ENCODE assay signal across 27 cellular contexts in genomic region chr16:83792391-83792790, GRCh38. TPM values are rescaled to one million over a fixed set of nuclear protein-coding genes. Genes with fewer than 3 reads are reported as not detected.
DNase-seq lines count a peak whose midpoint lies in the region; ATAC-seq, FAIRE-seq and TF ChIP-seq lines count a peak whose summit lies in the region.
"Had no signal": no experiment of that assay in that cellular context is flagged by ENCODE, and none has a peak within 500 bp of the region (broad histone marks: within the 10 kb centered on the region; RNA-seq: fewer than 3 reads in every experiment).

No MANE protein-coding gene starts in this region.

- H3K9me3 Mint-ChIP-seq in naive thymus-derived CD4-positive, alpha-beta T cell = peaks cover 0 to 6% (median 0%) of the 10 kb centered on the region in 11 donors
- H3K9me3 Mint-ChIP-seq: activated naive CD4-positive, alpha-beta T cell treated with anti-CD3 and anti-CD28 coated beads for 36 hours; CD8-positive, alpha-beta memory T cell; stimulated activated naive CD8-positive, alpha-beta T cell treated with anti-CD3 and anti-CD28 coated beads, Interleukin-15, amount 100 ng/mL, for 72 hours had no signal

- H3K27ac ChIP-seq in DOHH2 (ENCODE audit: low read depth, low read length) (no peak overlapping the region), OCI-LY1 (ENCODE audit: low read depth, low read length, poor library complexity, severe bottlenecking) (no peak overlapping the region), brain microvascular endothelial cell (no peak overlapping the region)
- H3K27ac ChIP-seq in naive thymus-derived CD4-positive, alpha-beta T cell (ENCODE audit: low read depth, low read length) = no peak overlapping the region
- H3K27ac ChIP-seq: epithelial cell of prostate, heart right ventricle, ovary, thyroid gland had no signal

- CTCF ChIA-PET in naive thymus-derived CD4-positive, alpha-beta T cell (lab: Charles Lee) = no interaction called here

- H3K9ac ChIP-seq in OCI-LY1 (ENCODE audit: low read length) = no peak overlapping the region

- TF ChIP-seq POLR2A in GM12891 (IDR thresholded peaks at IDR 0.05; ENCODE audit: low read depth, low read length) = no peak
- no peak for TF ChIP-seq POLR2A in erythroblast (IDR thresholded peaks at IDR 0.05; ENCODE audit: low read length)

- no peaks in the 10 kb centered on the region for H3K36me3 Mint-ChIP-seq in naive thymus-derived CD4-positive, alpha-beta T cell

- FAIRE-seq in GM12891 (lab: Jason Lieb, UNC) = peak; percentile 20
- FAIRE-seq: bronchial epithelial cell, colon, G401.6, HTR-8/SVneo, small intestine had no signal

- TF ChIP-seq CTCF in DOHH2 (IDR thresholded peaks at IDR 0.05; ENCODE audit: low read depth, low read length, poor library complexity, severe bottlenecking) (peak; percentile 14), OCI-LY1 (IDR thresholded peaks at IDR 0.05; ENCODE audit: low read length) (peak; percentile 36), brain microvascular endothelial cell (IDR thresholded peaks at IDR 0.05; ENCODE audit: low read depth, low read length, missing control alignments) (peak; percentile 6)

- H3K79me2 ChIP-seq in DOHH2 (ENCODE audit: control insufficient read depth, low read length) (no peaks in the 10 kb centered on the region), OCI-LY1 (ENCODE audit: insufficient read depth, low read length) (no peaks in the 10 kb centered on the region)

- peaks cover 7 to 29% (median 16%) of the 10 kb centered on the region in 5 donors for H3K27me3 Mint-ChIP-seq in naive thymus-derived CD4-positive, alpha-beta T cell

- H3F3A ChIP-seq in DOHH2 (ENCODE audit: control insufficient read depth, insufficient read depth) (no peaks in the 10 kb centered on the region), OCI-LY1 (ENCODE audit: insufficient read depth, low read length) (no peaks in the 10 kb centered on the region)

- no peak for DNase-seq in GM12891 (ENCODE audit: insufficient read length, low spot score)
- DNase-seq in brain microvascular endothelial cell = no peak
- DNase-seq in erythroblast (lab: John Stamatoyannopoulos, UW) = no peak
- no peak for DNase-seq in naive thymus-derived CD4-positive, alpha-beta T cell
- DNase-seq: ACHN; activated CD4-positive, alpha-beta T cell treated with anti-CD3 and anti-CD28 coated beads, Interleukin-2, amount 50 U/mL, for 1 hour; activated naive CD4-positive, alpha-beta T cell treated with anti-CD3 and anti-CD28 coated beads for 36 hours; BE2C; CD8-positive, alpha-beta memory T cell; DMS153; effector CD8-positive, alpha-beta T cell; heart right ventricle; KG1; MV-4-11; NCI-H526; ovary; small intestine; stimulated activated naive CD8-positive, alpha-beta T cell treated with anti-CD3 and anti-CD28 coated beads, Interleukin-15, amount 100 ng/mL, for 72 hours; thyroid gland had no signal

- no peak overlapping the region for H2AFZ ChIP-seq in OCI-LY1 (ENCODE audit: low read length)

- no peaks in the 10 kb centered on the region for H3K36me3 ChIP-seq in DOHH2 (ENCODE audit: control insufficient read depth, low read length)
- no peaks in the 10 kb centered on the region for H3K36me3 ChIP-seq in OCI-LY1 (ENCODE audit: insufficient read depth, low read length)
- no peaks in the 10 kb centered on the region for H3K36me3 ChIP-seq in brain microvascular endothelial cell (replicated peaks)
- no peaks in the 10 kb centered on the region for H3K36me3 ChIP-seq in naive thymus-derived CD4-positive, alpha-beta T cell (ENCODE audit: control insufficient read depth in 2 of 3, insufficient read depth in 3 of 3, low read length in 3 of 3)
- H3K36me3 ChIP-seq: BE2C, ovary, thyroid gland had no signal

- H3K4me2 ChIP-seq in DOHH2 (ENCODE audit: low read length) = no peak overlapping the region
- no peak overlapping the region for H3K4me2 ChIP-seq in OCI-LY1 (ENCODE audit: low read length)

- in situ Hi-C loops in brain microvascular endothelial cell (cut with HindIII; ENCODE audit: low pct_ligation_motif_present, low sequenced_read_pairs) = no loop called here

- peaks cover 7% of the 10 kb centered on the region for H3K27me3 ChIP-seq in DOHH2 (ENCODE audit: control insufficient read depth, low read length)
- H3K27me3 ChIP-seq in OCI-LY1 (ENCODE audit: insufficient read depth, low read length) = 0 out of 2 replicates have a peak, but pooled peaks cover 6% of the 10 kb centered on the region
- no peaks in the 10 kb centered on the region for H3K27me3 ChIP-seq in brain microvascular endothelial cell (replicated peaks)
- peaks cover 0 to 2% of the 10 kb centered on the region in 2 donors for H3K27me3 ChIP-seq in naive thymus-derived CD4-positive, alpha-beta T cell (ENCODE audit: control insufficient read depth in 2 of 2, insufficient read depth in 2 of 2, low read length in 2 of 2)
- H3K27me3 ChIP-seq: heart right ventricle, ovary, thyroid gland had no signal

- no peak for ATAC-seq in naive thymus-derived CD4-positive, alpha-beta T cell
- ATAC-seq in GM18517 (IDR thresholded peaks at IDR 0.05; ENCODE audit: unreplicated experiment) = no peak
- ATAC-seq: heart right ventricle; stimulated activated naive CD8-positive, alpha-beta T cell treated with anti-CD3 and anti-CD28 coated beads, Interleukin-15, amount 100 ng/mL, for 72 hours had no signal

- POLR2A ChIA-PET in naive thymus-derived CD4-positive, alpha-beta T cell (lab: Charles Lee) = no interaction called here

- H3K9me3 ChIP-seq in DOHH2 (ENCODE audit: control insufficient read depth, insufficient read depth, low read length) (no peaks in the 10 kb centered on the region), OCI-LY1 (ENCODE audit: low read length) (no peaks in the 10 kb centered on the region)
- H3K9me3 ChIP-seq in naive thymus-derived CD4-positive, alpha-beta T cell (ENCODE audit: control insufficient read depth in 2 of 3, low read length in 3 of 3) = no peaks in the 10 kb centered on the region
- H3K9me3 ChIP-seq: BE2C, thyroid gland had no signal

- no peak overlapping the region for H3K4me3 ChIP-seq in DOHH2 (ENCODE audit: low read length)
- no peak overlapping the region for H3K4me3 ChIP-seq in OCI-LY1 (ENCODE audit: low read depth, low read length, poor library complexity, severe bottlenecking)
- no peak overlapping the region for H3K4me3 ChIP-seq in brain microvascular endothelial cell (ENCODE audit: low read depth, low read length)
- no peak overlapping the region for H3K4me3 ChIP-seq in naive thymus-derived CD4-positive, alpha-beta T cell (ENCODE audit: low read length)
- H3K4me3 ChIP-seq: heart right ventricle, ovary, thyroid gland had no signal

- H3K4me1 ChIP-seq in DOHH2 (ENCODE audit: control insufficient read depth, low read length) (no peaks in the 10 kb centered on the region), OCI-LY1 (ENCODE audit: insufficient read depth, low read length, severe bottlenecking) (no peaks in the 10 kb centered on the region)
- no peaks in the 10 kb centered on the region for H3K4me1 ChIP-seq in naive thymus-derived CD4-positive, alpha-beta T cell (ENCODE audit: control insufficient read depth in 2 of 2, insufficient read depth in 2 of 2, low read length in 2 of 2)
- H3K4me1 ChIP-seq: BE2C, heart right ventricle, thyroid gland had no signal

- H3K27ac Mint-ChIP-seq in naive thymus-derived CD4-positive, alpha-beta T cell = no peak overlapping the region
- H3K27ac Mint-ChIP-seq: activated naive CD4-positive, alpha-beta T cell treated with anti-CD3 and anti-CD28 coated beads for 36 hours; CD8-positive, alpha-beta memory T cell; stimulated activated naive CD8-positive, alpha-beta T cell treated with anti-CD3 and anti-CD28 coated beads, Interleukin-15, amount 100 ng/mL, for 72 hours had no signal

- H3K4me1 Mint-ChIP-seq in naive thymus-derived CD4-positive, alpha-beta T cell = peaks cover 0 to 9% (median 0%) of the 10 kb centered on the region in 7 donors

- intact Hi-C loops in naive thymus-derived CD4-positive, alpha-beta T cell (cut with micrococcal nuclease) = no loop called here

- H3K4me3 Mint-ChIP-seq in naive thymus-derived CD4-positive, alpha-beta T cell = no peak overlapping the region
- H3K4me3 Mint-ChIP-seq: activated naive CD4-positive, alpha-beta T cell treated with anti-CD3 and anti-CD28 coated beads for 36 hours; CD8-positive, alpha-beta memory T cell; stimulated activated naive CD8-positive, alpha-beta T cell treated with anti-CD3 and anti-CD28 coated beads, Interleukin-15, amount 100 ng/mL, for 72 hours had no signal

- no peaks in the 10 kb centered on the region for H3K9me2 ChIP-seq in DOHH2 (replicated peaks; ENCODE audit: control insufficient read depth, low read length)
- no peaks in the 10 kb centered on the region for H3K9me2 ChIP-seq in OCI-LY1 (ENCODE audit: low read depth, low read length)

- H4K20me1 ChIP-seq in DOHH2 (ENCODE audit: control insufficient read depth, insufficient read depth, low read depth, low read length) (no peaks in the 10 kb centered on the region), OCI-LY1 (ENCODE audit: insufficient read depth, low read length) (no peaks in the 10 kb centered on the region)

TF ChIP-seq in GM12891, 5 proteins besides CTCF, POLR2A, EP300 and RAD21:
- TF ChIP-seq TAF1 (IDR thresholded peaks at IDR 0.05; ENCODE audit: low read depth, low read length) (no peak), POU2F2 (IDR thresholded peaks at IDR 0.05; ENCODE audit: low read depth, low read length) (no peak), PAX5 (IDR thresholded peaks at IDR 0.05; ENCODE audit: insufficient read depth, low read length, severe bottlenecking) (no peak), POLR2AphosphoS5 (IDR thresholded peaks at IDR 0.05; ENCODE audit: low read depth, low read length) (no peak), SPI1 (IDR thresholded peaks at IDR 0.05; ENCODE audit: low read depth, low read length) (no peak)
TF ChIP-seq in GM12891: peak in this region for 0.

RNA-seq across cellular contexts. Expression of gene HSBP1, which starts 15.4 kb away (rescaled TPM):
- 65.2 TPM for polyA plus RNA-seq in GM12891 (2012; ENCODE audit: low read depth, missing spikeins)
- 10 to 100 TPM; 20.6 to 78.3 (median 32.3) TPM for total RNA-seq in naive thymus-derived CD4-positive, alpha-beta T cell
- polyA plus RNA-seq in naive thymus-derived CD4-positive, alpha-beta T cell = 10 to 100 TPM in 1 of 2 donors, 1 to 10 TPM in 1; 5.9 to 28.3 TPM
